Comparison of ENCODE assay signal across 23 cellular contexts in the genomic region with DNA sequence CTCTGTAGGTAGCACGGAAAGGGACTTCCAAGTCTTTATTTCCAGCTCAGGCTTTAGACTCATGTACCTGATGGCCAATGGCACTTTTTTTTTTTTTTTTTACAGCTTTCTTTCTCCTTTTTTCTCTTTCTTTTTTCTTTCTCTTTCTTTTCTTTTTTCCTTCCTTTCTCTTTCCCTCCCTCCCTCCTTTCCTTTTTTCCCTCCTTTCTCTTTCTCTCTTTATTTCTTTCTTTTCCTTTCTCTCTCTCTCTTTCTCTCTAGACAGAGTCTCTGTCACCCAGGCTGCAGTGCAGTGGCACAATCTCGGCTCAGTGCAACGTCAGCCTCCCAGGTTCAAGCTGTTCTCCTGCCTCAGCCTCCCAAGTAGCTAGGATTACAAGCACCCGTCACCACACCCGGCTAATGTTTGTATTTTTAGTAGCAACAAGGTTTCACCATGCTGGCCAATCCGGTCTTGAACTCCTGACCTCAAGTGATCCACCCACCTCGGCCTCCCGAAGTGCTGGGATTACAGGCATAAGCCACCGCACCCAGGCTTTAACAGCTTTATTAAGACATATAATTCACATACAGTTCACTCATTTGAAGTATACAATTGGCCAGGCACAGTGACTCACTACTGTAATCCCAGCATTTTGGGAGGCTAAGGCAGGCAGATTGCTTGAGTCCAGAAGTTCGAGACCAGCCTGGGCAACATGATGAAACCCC.
"Had no signal": no experiment of that assay in that cellular context is flagged by ENCODE, and none has a peak within 500 bp of the region (broad histone marks: within the 10 kb centered on the region; RNA-seq: fewer than 3 reads in every experiment).

No MANE protein-coding gene starts in this region.

- H3K27me3 Mint-ChIP-seq: stimulated activated naive CD8-positive, alpha-beta T cell treated with anti-CD3 and anti-CD28 coated beads, Interleukin-15, amount 100 ng/mL, for 72 hours had no signal

- H3K27ac Mint-ChIP-seq: activated naive CD4-positive, alpha-beta T cell treated with anti-CD3 and anti-CD28 coated beads, Interleukin-2, amount 50 U/mL, for 72 hours; activated T-cell treated with anti-CD3 and anti-CD28 coated beads, Interleukin-2, amount 50 U/mL, for 72 hours; dendritic cell treated with granulocyte-macrophage colony-stimulating factor and Interleukin-4, amounts not matched to agents 40 ng/mL and 50 ng/mL, for 4 days; endodermal cell; natural killer cell; stimulated activated naive CD8-positive, alpha-beta T cell treated with anti-CD3 and anti-CD28 coated beads, Interleukin-15, amount 100 ng/mL, for 72 hours had no signal

- H3K36me3 Mint-ChIP-seq: activated naive CD4-positive, alpha-beta T cell treated with anti-CD3 and anti-CD28 coated beads, Interleukin-2, amount 50 U/mL, for 72 hours; natural killer cell had no signal

- H3K4me1 ChIP-seq: breast epithelium, lower lobe of right lung had no signal

- DNase-seq: activated CD4-positive, alpha-beta T cell treated with anti-CD3 and anti-CD28 coated beads for 1 hour; activated CD4-positive, alpha-beta T cell treated with anti-CD3 and anti-CD28 coated beads, Interleukin-2, amount 50 U/mL, for 1 hour; activated naive CD4-positive, alpha-beta T cell; activated T-cell treated with anti-CD3 and anti-CD28 coated beads for 4 hours; activated T-cell treated with anti-CD3 and anti-CD28 coated beads, Interleukin-2, amount 50 U/mL, for 72 hours; central memory CD4-positive, alpha-beta T cell; endodermal cell; foreskin melanocyte; kidney glomerular epithelial cell; left lung; lower lobe of right lung; mesenchymal stem cell; natural killer cell; posterior cingulate gyrus; right cardiac atrium; stimulated activated CD4-positive, alpha-beta T cell treated with anti-CD3 and anti-CD28 coated beads, Interleukin-4, amount 100 ng/mL, for 1 hour; stimulated activated naive CD8-positive, alpha-beta T cell treated with anti-CD3 and anti-CD28 coated beads, Interleukin-15, amount 100 ng/mL, for 72 hours; substantia nigra; T-helper 9 cell had no signal

- H3K4me3 Mint-ChIP-seq: activated T-cell treated with anti-CD3 and anti-CD28 coated beads, Interleukin-2, amount 50 U/mL, for 72 hours; dendritic cell treated with granulocyte-macrophage colony-stimulating factor and Interleukin-4, amounts not matched to agents 40 ng/mL and 50 ng/mL, for 4 days; endodermal cell; natural killer cell; stimulated activated naive CD8-positive, alpha-beta T cell treated with anti-CD3 and anti-CD28 coated beads, Interleukin-15, amount 100 ng/mL, for 72 hours had no signal

- H3K9me3 ChIP-seq: breast epithelium, esophagus muscularis mucosa, left lung, lower lobe of right lung had no signal

- H3K36me3 ChIP-seq: breast epithelium, esophagus muscularis mucosa, left lung, lower lobe of right lung had no signal

- H3K4me3 ChIP-seq: breast epithelium, esophagus muscularis mucosa, left lung, lower lobe of right lung had no signal

- ATAC-seq: activated naive CD4-positive, alpha-beta T cell treated with anti-CD3 and anti-CD28 coated beads, Interleukin-2, amount 50 U/mL, for 72 hours; activated T-cell treated with anti-CD3 and anti-CD28 coated beads, Interleukin-2, amount 50 U/mL, for 72 hours; left lung; lower lobe of right lung; natural killer cell; right cardiac atrium; stimulated activated naive CD8-positive, alpha-beta T cell treated with anti-CD3 and anti-CD28 coated beads, Interleukin-15, amount 100 ng/mL, for 72 hours had no signal

- H3K9me3 Mint-ChIP-seq: activated naive CD4-positive, alpha-beta T cell treated with anti-CD3 and anti-CD28 coated beads, Interleukin-2, amount 50 U/mL, for 72 hours; activated T-cell treated with anti-CD3 and anti-CD28 coated beads, Interleukin-2, amount 50 U/mL, for 72 hours; dendritic cell treated with granulocyte-macrophage colony-stimulating factor and Interleukin-4, amounts not matched to agents 40 ng/mL and 50 ng/mL, for 4 days; endodermal cell; natural killer cell; stimulated activated naive CD8-positive, alpha-beta T cell treated with anti-CD3 and anti-CD28 coated beads, Interleukin-15, amount 100 ng/mL, for 72 hours had no signal

- H3K27me3 ChIP-seq: breast epithelium, esophagus muscularis mucosa, left lung had no signal

- H3K27ac ChIP-seq: breast epithelium, esophagus muscularis mucosa, left lung, lower lobe of right lung had no signal
